In the genomic region with DNA sequence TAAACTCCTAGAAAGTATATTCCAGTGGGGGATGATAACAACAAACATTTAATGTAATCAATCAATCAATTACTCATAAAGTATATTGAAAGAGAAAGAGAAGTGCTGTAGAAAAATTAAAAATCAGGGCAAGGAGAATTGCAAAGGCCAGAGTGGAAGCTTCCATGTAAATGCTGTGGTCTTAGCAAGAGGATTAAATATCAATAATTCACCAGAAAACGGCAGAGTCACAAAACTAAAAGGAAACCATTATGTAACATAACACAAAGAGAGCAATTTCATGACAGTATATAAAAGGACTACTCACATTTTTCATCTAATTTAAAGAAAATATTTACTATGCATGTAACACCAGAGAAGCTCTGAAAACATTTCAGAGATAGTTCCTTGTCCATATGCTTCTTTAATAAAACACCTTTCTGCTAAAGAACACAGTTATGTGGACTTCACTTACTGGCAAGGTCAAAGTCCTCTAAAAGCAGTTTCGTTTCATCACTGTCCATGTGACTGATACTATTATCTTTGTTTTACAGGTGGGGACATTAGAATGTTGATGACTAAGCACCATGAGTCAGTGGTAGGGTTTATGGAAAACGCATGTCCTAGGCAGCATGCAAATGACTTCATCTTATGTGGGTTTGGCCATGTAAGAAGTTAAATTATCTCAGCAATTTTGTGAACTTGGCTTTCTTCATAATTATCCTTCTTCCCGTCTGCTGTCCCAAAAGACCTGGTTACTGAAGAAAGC, we compare ENCODE assay signal across 1 cellular context.
TF ChIP-seq lines count a peak whose summit lies in the region.

No MANE protein-coding gene starts in this region.

TF ChIP-seq in K562, 482 proteins besides CTCF, POLR2A, EP300 and RAD21 (continued from another document and continues in another):
- peak; percentile 96 for TF ChIP-seq JUN (IDR thresholded peaks at IDR 0.05; ENCODE audit: borderline replicate concordance, low read depth, low read length)
- TF ChIP-seq JUN (CRISPR knock-in tag; IDR thresholded peaks at IDR 0.05; ENCODE audit: borderline replicate concordance): no peak
- TF ChIP-seq ZNF134 (CRISPR knock-in tag; conservative IDR thresholded peaks at IDR 0.05): no peak
- TF ChIP-seq TEAD1 (CRISPR knock-in tag; IDR thresholded peaks at IDR 0.05): 0 out of 4 replicates have a peak, but pooled peaks of 1 of the 2 experiments have one; percentile 46
- peak; percentile 91 for TF ChIP-seq LEF1 (IDR thresholded peaks at IDR 0.05)
- TF ChIP-seq ZNF121 (CRISPR knock-in tag; conservative IDR thresholded peaks at IDR 0.05): no peak
- no peak for TF ChIP-seq SRSF9 (IDR thresholded peaks at IDR 0.05; ENCODE audit: borderline replicate concordance, low read depth, low read length)
- TF ChIP-seq, protein P1, sequence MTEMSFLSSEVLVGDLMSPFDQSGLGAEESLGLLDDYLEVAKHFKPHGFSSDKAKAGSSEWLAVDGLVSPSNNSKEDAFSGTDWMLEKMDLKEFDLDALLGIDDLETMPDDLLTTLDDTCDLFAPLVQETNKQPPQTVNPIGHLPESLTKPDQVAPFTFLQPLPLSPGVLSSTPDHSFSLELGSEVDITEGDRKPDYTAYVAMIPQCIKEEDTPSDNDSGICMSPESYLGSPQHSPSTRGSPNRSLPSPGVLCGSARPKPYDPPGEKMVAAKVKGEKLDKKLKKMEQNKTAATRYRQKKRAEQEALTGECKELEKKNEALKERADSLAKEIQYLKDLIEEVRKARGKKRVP (CRISPR knock-in tag; IDR thresholded peaks at IDR 0.05): peak; percentile 35; the same call in 1 of the 2 replicates
- TF ChIP-seq ZNF780A (CRISPR knock-in tag; IDR thresholded peaks at IDR 0.05): no peak
- no peak for TF ChIP-seq ZBTB7A (IDR thresholded peaks at IDR 0.05; ENCODE audit: borderline replicate concordance, control insufficient read depth, low read depth, low read length)
- TF ChIP-seq, protein P2, sequence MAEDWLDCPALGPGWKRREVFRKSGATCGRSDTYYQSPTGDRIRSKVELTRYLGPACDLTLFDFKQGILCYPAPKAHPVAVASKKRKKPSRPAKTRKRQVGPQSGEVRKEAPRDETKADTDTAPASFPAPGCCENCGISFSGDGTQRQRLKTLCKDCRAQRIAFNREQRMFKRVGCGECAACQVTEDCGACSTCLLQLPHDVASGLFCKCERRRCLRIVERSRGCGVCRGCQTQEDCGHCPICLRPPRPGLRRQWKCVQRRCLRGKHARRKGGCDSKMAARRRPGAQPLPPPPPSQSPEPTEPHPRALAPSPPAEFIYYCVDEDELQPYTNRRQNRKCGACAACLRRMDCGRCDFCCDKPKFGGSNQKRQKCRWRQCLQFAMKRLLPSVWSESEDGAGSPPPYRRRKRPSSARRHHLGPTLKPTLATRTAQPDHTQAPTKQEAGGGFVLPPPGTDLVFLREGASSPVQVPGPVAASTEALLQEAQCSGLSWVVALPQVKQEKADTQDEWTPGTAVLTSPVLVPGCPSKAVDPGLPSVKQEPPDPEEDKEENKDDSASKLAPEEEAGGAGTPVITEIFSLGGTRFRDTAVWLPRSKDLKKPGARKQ (CRISPR knock-in tag; IDR thresholded peaks at IDR 0.05): no peak
- no peak for TF ChIP-seq PRPF4 (IDR thresholded peaks at IDR 0.05; ENCODE audit: insufficient read depth, low read depth, low read length, poor library complexity, severe bottlenecking)
- TF ChIP-seq GABPA (tag; conservative IDR thresholded peaks at IDR 0.05; ENCODE audit: low read depth): no peak
- TF ChIP-seq L3MBTL2 (IDR thresholded peaks at IDR 0.05): peak; percentile 68
- peak; percentile 95 for TF ChIP-seq SMARCA4 (IDR thresholded peaks at IDR 0.05)
- TF ChIP-seq CBFA2T3 (IDR thresholded peaks at IDR 0.05): peak; percentile 89
- TF ChIP-seq, protein P3, sequence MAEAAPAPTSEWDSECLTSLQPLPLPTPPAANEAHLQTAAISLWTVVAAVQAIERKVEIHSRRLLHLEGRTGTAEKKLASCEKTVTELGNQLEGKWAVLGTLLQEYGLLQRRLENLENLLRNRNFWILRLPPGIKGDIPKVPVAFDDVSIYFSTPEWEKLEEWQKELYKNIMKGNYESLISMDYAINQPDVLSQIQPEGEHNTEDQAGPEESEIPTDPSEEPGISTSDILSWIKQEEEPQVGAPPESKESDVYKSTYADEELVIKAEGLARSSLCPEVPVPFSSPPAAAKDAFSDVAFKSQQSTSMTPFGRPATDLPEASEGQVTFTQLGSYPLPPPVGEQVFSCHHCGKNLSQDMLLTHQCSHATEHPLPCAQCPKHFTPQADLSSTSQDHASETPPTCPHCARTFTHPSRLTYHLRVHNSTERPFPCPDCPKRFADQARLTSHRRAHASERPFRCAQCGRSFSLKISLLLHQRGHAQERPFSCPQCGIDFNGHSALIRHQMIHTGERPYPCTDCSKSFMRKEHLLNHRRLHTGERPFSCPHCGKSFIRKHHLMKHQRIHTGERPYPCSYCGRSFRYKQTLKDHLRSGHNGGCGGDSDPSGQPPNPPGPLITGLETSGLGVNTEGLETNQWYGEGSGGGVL (CRISPR knock-in tag; IDR thresholded peaks at IDR 0.05): no peak
- TF ChIP-seq, protein P4, sequence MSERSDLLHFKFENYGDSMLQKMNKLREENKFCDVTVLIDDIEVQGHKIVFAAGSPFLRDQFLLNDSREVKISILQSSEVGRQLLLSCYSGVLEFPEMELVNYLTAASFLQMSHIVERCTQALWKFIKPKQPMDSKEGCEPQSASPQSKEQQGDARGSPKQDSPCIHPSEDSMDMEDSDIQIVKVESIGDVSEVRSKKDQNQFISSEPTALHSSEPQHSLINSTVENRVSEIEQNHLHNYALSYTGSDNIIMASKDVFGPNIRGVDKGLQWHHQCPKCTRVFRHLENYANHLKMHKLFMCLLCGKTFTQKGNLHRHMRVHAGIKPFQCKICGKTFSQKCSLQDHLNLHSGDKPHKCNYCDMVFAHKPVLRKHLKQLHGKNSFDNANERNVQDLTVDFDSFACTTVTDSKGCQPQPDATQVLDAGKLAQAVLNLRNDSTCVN (CRISPR knock-in tag; IDR thresholded peaks at IDR 0.05): no peak
- no peak for TF ChIP-seq PCBP1 (IDR thresholded peaks at IDR 0.05; ENCODE audit: low read depth, low read length, poor library complexity, severe bottlenecking)
- TF ChIP-seq TBP (optimal IDR thresholded peaks at IDR 0.05; ENCODE audit: low read depth, low read length): peak; percentile 29
- TF ChIP-seq XRCC3 (IDR thresholded peaks at IDR 0.05): no peak
- TF ChIP-seq PHF8 (IDR thresholded peaks at IDR 0.05; ENCODE audit: borderline replicate concordance, low read length): no peak
- no peak for TF ChIP-seq CHCHD3 (CRISPR knock-in tag; IDR thresholded peaks at IDR 0.05)
- TF ChIP-seq FOXM1 (IDR thresholded peaks at IDR 0.05; ENCODE audit: low read depth): peak; percentile 53
- no peak for TF ChIP-seq FOXM1 (CRISPR knock-in tag; IDR thresholded peaks at IDR 0.05; ENCODE audit: low read depth)
- no peak for TF ChIP-seq POU5F1 (IDR thresholded peaks at IDR 0.05; ENCODE audit: borderline replicate concordance, low read depth, low read length, partially characterized antibody)
- TF ChIP-seq, protein P5, sequence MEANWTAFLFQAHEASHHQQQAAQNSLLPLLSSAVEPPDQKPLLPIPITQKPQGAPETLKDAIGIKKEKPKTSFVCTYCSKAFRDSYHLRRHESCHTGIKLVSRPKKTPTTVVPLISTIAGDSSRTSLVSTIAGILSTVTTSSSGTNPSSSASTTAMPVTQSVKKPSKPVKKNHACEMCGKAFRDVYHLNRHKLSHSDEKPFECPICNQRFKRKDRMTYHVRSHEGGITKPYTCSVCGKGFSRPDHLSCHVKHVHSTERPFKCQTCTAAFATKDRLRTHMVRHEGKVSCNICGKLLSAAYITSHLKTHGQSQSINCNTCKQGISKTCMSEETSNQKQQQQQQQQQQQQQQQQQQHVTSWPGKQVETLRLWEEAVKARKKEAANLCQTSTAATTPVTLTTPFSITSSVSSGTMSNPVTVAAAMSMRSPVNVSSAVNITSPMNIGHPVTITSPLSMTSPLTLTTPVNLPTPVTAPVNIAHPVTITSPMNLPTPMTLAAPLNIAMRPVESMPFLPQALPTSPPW (CRISPR knock-in tag; IDR thresholded peaks at IDR 0.05): peak; percentile 49; the same call in 1 of the 2 replicates
- TF ChIP-seq IRF2 (CRISPR knock-in tag; IDR thresholded peaks at IDR 0.05): no peak
- TF ChIP-seq FOXK2 (conservative IDR thresholded peaks at IDR 0.05 in 1 of 2, IDR thresholded peaks at IDR 0.05 in 1 of 2; ENCODE audit: low read depth in 2 of 2): peak in 1 of 2 experiments; percentile 42; a peak in 1 of 4 replicates
- TF ChIP-seq, protein P6, sequence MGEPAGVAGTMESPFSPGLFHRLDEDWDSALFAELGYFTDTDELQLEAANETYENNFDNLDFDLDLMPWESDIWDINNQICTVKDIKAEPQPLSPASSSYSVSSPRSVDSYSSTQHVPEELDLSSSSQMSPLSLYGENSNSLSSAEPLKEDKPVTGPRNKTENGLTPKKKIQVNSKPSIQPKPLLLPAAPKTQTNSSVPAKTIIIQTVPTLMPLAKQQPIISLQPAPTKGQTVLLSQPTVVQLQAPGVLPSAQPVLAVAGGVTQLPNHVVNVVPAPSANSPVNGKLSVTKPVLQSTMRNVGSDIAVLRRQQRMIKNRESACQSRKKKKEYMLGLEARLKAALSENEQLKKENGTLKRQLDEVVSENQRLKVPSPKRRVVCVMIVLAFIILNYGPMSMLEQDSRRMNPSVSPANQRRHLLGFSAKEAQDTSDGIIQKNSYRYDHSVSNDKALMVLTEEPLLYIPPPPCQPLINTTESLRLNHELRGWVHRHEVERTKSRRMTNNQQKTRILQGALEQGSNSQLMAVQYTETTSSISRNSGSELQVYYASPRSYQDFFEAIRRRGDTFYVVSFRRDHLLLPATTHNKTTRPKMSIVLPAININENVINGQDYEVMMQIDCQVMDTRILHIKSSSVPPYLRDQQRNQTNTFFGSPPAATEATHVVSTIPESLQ (CRISPR knock-in tag; IDR thresholded peaks at IDR 0.05): no peak
- no peak for TF ChIP-seq RFX7 (CRISPR knock-in tag; IDR thresholded peaks at IDR 0.05)
- no peak for TF ChIP-seq ZNF24 (IDR thresholded peaks at IDR 0.05)
- no peak for TF ChIP-seq ZNF408 (CRISPR knock-in tag; IDR thresholded peaks at IDR 0.05; ENCODE audit: low read depth)
- TF ChIP-seq ELF4 (CRISPR knock-in tag; IDR thresholded peaks at IDR 0.05): no peak
- peak; percentile 88 for TF ChIP-seq ESRRA (IDR thresholded peaks at IDR 0.05; ENCODE audit: borderline replicate concordance, low read depth)
- TF ChIP-seq CSDE1 (IDR thresholded peaks at IDR 0.05): no peak
- TF ChIP-seq DDX20 (tag; IDR thresholded peaks at IDR 0.05; ENCODE audit: low read depth): no peak
- peak; percentile 72 for TF ChIP-seq EP400 (IDR thresholded peaks at IDR 0.05)
- no peak for TF ChIP-seq SMARCB1 (IDR thresholded peaks at IDR 0.05; ENCODE audit: insufficient read length, low read depth)
- no peak for TF ChIP-seq MEF2A (IDR thresholded peaks at IDR 0.05; ENCODE audit: control insufficient read depth, low read depth, low read length)
- TF ChIP-seq MTA1 (IDR thresholded peaks at IDR 0.05; ENCODE audit: borderline replicate concordance): no peak
- TF ChIP-seq, protein P7, sequence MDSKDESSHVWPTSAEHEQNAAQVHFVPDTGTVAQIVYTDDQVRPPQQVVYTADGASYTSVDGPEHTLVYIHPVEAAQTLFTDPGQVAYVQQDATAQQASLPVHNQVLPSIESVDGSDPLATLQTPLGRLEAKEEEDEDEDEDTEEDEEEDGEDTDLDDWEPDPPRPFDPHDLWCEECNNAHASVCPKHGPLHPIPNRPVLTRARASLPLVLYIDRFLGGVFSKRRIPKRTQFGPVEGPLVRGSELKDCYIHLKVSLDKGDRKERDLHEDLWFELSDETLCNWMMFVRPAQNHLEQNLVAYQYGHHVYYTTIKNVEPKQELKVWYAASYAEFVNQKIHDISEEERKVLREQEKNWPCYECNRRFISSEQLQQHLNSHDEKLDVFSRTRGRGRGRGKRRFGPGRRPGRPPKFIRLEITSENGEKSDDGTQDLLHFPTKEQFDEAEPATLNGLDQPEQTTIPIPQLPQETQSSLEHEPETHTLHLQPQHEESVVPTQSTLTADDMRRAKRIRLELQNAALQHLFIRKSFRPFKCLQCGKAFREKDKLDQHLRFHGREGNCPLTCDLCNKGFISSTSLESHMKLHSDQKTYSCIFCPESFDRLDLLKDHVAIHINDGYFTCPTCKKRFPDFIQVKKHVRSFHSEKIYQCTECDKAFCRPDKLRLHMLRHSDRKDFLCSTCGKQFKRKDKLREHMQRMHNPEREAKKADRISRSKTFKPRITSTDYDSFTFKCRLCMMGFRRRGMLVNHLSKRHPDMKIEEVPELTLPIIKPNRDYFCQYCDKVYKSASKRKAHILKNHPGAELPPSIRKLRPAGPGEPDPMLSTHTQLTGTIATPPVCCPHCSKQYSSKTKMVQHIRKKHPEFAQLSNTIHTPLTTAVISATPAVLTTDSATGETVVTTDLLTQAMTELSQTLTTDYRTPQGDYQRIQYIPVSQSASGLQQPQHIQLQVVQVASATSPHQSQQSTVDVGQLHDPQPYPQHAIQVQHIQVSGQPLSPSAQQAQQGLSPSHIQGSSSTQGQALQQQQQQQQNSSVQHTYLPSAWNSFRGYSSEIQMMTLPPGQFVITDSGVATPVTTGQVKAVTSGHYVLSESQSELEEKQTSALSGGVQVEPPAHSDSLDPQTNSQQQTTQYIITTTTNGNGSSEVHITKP (IDR thresholded peaks at IDR 0.05; ENCODE audit: partially characterized antibody): no peak
- no peak for TF ChIP-seq ZNF274 (IDR thresholded peaks at IDR 0.05; ENCODE audit: borderline replicate concordance, low read depth, low read length)
- TF ChIP-seq, protein P8, sequence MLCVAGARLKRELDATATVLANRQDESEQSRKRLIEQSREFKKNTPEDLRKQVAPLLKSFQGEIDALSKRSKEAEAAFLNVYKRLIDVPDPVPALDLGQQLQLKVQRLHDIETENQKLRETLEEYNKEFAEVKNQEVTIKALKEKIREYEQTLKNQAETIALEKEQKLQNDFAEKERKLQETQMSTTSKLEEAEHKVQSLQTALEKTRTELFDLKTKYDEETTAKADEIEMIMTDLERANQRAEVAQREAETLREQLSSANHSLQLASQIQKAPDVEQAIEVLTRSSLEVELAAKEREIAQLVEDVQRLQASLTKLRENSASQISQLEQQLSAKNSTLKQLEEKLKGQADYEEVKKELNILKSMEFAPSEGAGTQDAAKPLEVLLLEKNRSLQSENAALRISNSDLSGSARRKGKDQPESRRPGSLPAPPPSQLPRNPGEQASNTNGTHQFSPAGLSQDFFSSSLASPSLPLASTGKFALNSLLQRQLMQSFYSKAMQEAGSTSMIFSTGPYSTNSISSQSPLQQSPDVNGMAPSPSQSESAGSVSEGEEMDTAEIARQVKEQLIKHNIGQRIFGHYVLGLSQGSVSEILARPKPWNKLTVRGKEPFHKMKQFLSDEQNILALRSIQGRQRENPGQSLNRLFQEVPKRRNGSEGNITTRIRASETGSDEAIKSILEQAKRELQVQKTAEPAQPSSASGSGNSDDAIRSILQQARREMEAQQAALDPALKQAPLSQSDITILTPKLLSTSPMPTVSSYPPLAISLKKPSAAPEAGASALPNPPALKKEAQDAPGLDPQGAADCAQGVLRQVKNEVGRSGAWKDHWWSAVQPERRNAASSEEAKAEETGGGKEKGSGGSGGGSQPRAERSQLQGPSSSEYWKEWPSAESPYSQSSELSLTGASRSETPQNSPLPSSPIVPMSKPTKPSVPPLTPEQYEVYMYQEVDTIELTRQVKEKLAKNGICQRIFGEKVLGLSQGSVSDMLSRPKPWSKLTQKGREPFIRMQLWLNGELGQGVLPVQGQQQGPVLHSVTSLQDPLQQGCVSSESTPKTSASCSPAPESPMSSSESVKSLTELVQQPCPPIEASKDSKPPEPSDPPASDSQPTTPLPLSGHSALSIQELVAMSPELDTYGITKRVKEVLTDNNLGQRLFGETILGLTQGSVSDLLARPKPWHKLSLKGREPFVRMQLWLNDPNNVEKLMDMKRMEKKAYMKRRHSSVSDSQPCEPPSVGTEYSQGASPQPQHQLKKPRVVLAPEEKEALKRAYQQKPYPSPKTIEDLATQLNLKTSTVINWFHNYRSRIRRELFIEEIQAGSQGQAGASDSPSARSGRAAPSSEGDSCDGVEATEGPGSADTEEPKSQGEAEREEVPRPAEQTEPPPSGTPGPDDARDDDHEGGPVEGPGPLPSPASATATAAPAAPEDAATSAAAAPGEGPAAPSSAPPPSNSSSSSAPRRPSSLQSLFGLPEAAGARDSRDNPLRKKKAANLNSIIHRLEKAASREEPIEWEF (CRISPR knock-in tag; IDR thresholded peaks at IDR 0.05): 0 out of 2 replicates have a peak, but pooled peaks have one; percentile 38
